In genomic region chr1:180907313-180908055, GRCh38 we compare ENCODE assay signal across 31 cellular contexts.
"Had no signal": no experiment of that assay in that cellular context is flagged by ENCODE, and none has a peak within 500 bp of the region (broad histone marks: within the 10 kb centered on the region; RNA-seq: fewer than 3 reads in every experiment).

No MANE protein-coding gene starts in this region.

- H3K9me3 ChIP-seq: adrenal gland, body of pancreas, colonic mucosa, right lobe of liver, thoracic aorta had no signal

- H3K4me3 ChIP-seq: adrenal gland, body of pancreas, colonic mucosa, hepatocyte, right lobe of liver, thoracic aorta had no signal

- H2AFZ ChIP-seq: hepatocyte had no signal

- H3K4me1 ChIP-seq: colonic mucosa had no signal

- ATAC-seq: activated CD4-positive, CD25-positive, alpha-beta regulatory T cell treated with anti-CD3 and anti-CD28 coated beads, Interleukin-2, amount 50 U/mL, for 24 hours; activated T-cell treated with anti-CD3 and anti-CD28 coated beads, Interleukin-2, amount 50 U/mL, for 4 hours; body of pancreas; left colon; right lobe of liver; stimulated activated naive CD8-positive, alpha-beta T cell treated with anti-CD3 and anti-CD28 coated beads, Interleukin-15, Interleukin-2, amounts not matched to agents 100 U/mL and 50 U/mL, for 24 hours had no signal

- H3K36me3 ChIP-seq: adrenal gland, colonic mucosa, right lobe of liver, thoracic aorta, WERI-Rb-1 had no signal

- DNase-seq: activated CD4-positive, alpha-beta T cell treated with anti-CD3 and anti-CD28 coated beads for 48 hours; activated CD4-positive, alpha-beta T cell treated with anti-CD3 and anti-CD28 coated beads, Interleukin-2, amount 50 U/mL, for 48 hours; activated CD8-positive, alpha-beta memory T cell treated with anti-CD3 and anti-CD28 coated beads, Interleukin-2, amount 50 U/mL, for 4 hours; activated naive CD4-positive, alpha-beta T cell treated with Interleukin-2 at 50 U/mL for 16 hours; activated T-cell treated with anti-CD3 and anti-CD28 coated beads, Interleukin-2, amount 50 U/mL, for 4 hours; aorta; body of pancreas; cerebellar nuclear complex; colonic mucosa; effector CD8-positive, alpha-beta T cell; glutamatergic neuron; islet precursor cell; naive B cell; occipital lobe; posterior cingulate gyrus; right lobe of liver; stimulated activated CD4-positive, alpha-beta T cell treated with anti-CD3 and anti-CD28 coated beads, Interleukin-2, amount 100 ng/mL, for 48 hours; stimulated activated naive CD8-positive, alpha-beta T cell treated with anti-CD3 and anti-CD28 coated beads, Interleukin-15, Interleukin-2, amounts not matched to agents 100 U/mL and 50 U/mL, for 24 hours; T-helper 9 cell; trophoblast cell; WERI-Rb-1 had no signal

- H3K9me3 Mint-ChIP-seq: activated T-cell treated with anti-CD3 and anti-CD28 coated beads, Interleukin-2, amount 50 U/mL, for 4 hours; mesothelial cell of epicardium; neural crest cell; T-helper 1 cell treated with Interleukin-12 subunit alpha and Interleukin-12 subunit beta and Interleukin-4 antibody, amounts not matched to agents 30 μg/mL and 1 μg/mL, for 36 hours had no signal

- H3K4me2 ChIP-seq: hepatocyte had no signal

- H3K27ac ChIP-seq: adrenal gland, body of pancreas, colonic mucosa, hepatocyte, right lobe of liver, thoracic aorta, WERI-Rb-1 had no signal

- H3K79me2 ChIP-seq: hepatocyte had no signal

- H3K27ac Mint-ChIP-seq: activated naive CD8-positive, alpha-beta T cell; activated T-helper 2 cell treated with anti-CD3 and anti-CD28 coated beads, Interferon-gamma antibody, Interleukin-2, Interleukin-4, amounts not matched to agents 10 μg/mL and 5 μg/mL and 100 μg/mL, durations not matched to agents 14 hours and 24 hours and 36 hours; mesothelial cell of epicardium; naive B cell; T-helper 1 cell treated with Interleukin-12 subunit alpha and Interleukin-12 subunit beta and Interleukin-4 antibody, amounts not matched to agents 30 μg/mL and 1 μg/mL, for 36 hours had no signal

- H3K4me3 Mint-ChIP-seq: activated naive CD8-positive, alpha-beta T cell; activated T-cell treated with anti-CD3 and anti-CD28 coated beads, Interleukin-2, amount 50 U/mL, for 4 hours; mesothelial cell of epicardium; naive B cell; neural crest cell; T-helper 1 cell treated with Interleukin-12 subunit alpha and Interleukin-12 subunit beta and Interleukin-4 antibody, amounts not matched to agents 30 μg/mL and 1 μg/mL, for 36 hours had no signal

- H3K27me3 ChIP-seq: adrenal gland, hepatocyte, right lobe of liver had no signal

- H3K36me3 Mint-ChIP-seq: activated naive CD8-positive, alpha-beta T cell; mesothelial cell of epicardium; naive B cell had no signal
